In genomic region chr22:28151241-28151640, GRCh38 we compare ENCODE assay signal across 16 cellular contexts.
DNase-seq lines count a peak whose midpoint lies in the region; ATAC-seq and TF ChIP-seq lines count a peak whose summit lies in the region.
"Had no signal": no experiment of that assay in that cellular context is flagged by ENCODE, and none has a peak within 500 bp of the region (broad histone marks: within the 10 kb centered on the region; RNA-seq: fewer than 3 reads in every experiment).

No MANE protein-coding gene starts in this region.

- DNase-seq in Ammon's horn (ENCODE audit: low spot score), result peak; percentile 33
- DNase-seq in HuH-7.5 (ENCODE audit: low spot score), result peak; percentile 15
- DNase-seq in A673 (ENCODE audit: low spot score), result no peak
- no peak for DNase-seq in activated naive CD4-positive, alpha-beta T cell treated with Interleukin-2 at 50 U/mL for 16 hours
- no peak for DNase-seq in heart left ventricle
- DNase-seq: CD8-positive, alpha-beta memory T cell; NCI-H1436; NCI-H2081 treated with DMSO at 0.1 percent for 48 hours; NCI-H345; NCI-H774; SHP77 treated with DMSO at 0.1 percent for 48 hours; SW 1271 had no signal

- no TSS peak for BruUV-seq in A673 (replicated peaks; lab: Mats Ljungman, UMichigan)

- no peaks in the 10 kb centered on the region for H3K9me3 ChIP-seq in liver (ENCODE audit: control insufficient read depth in 4 of 4, low read length in 3 of 4)
- H3K9me3 ChIP-seq in A673 (ENCODE audit: low read depth, low read length, poor library complexity, severe bottlenecking), result no peaks in the 10 kb centered on the region
- no peaks in the 10 kb centered on the region for H3K9me3 ChIP-seq in heart left ventricle

- WGBS in liver, result 58% methylated on average over 4 of the region's 4 CpGs
- 88 to 96% (median 93%) methylated on average over 4 of the region's 4 CpGs for WGBS in heart left ventricle, 4 donors

- no peak overlapping the region for H3K4me3 ChIP-seq in liver (ENCODE audit: low read depth in 1 of 3, low read length in 3 of 3)
- no peak overlapping the region for H3K4me3 ChIP-seq in A673 (ENCODE audit: low read depth, low read length, poor library complexity, severe bottlenecking)
- H3K4me3 ChIP-seq in heart left ventricle, result no peak overlapping the region

- no peak for TF ChIP-seq CTCF in VCaP (conservative IDR thresholded peaks at IDR 0.05)
- TF ChIP-seq CTCF in liver (IDR thresholded peaks at IDR 0.05; ENCODE audit: low read depth, low read length, missing input control), result no peak
- TF ChIP-seq CTCF in A673 (conservative IDR thresholded peaks at IDR 0.05; ENCODE audit: low read depth, low read length), result no peak
- no peak for TF ChIP-seq CTCF in heart left ventricle (IDR thresholded peaks at IDR 0.05)

- peak overlapping the region; percentile 13; the same call in 1 of the 2 replicates for H3K27ac ChIP-seq in VCaP
- H3K27ac ChIP-seq in liver (ENCODE audit: low read depth in 1 of 2, low read length in 2 of 2), result no peak overlapping the region
- H3K27ac ChIP-seq in A673 (ENCODE audit: low read depth, low read length, poor library complexity, severe bottlenecking), result no peak overlapping the region
- no peak overlapping the region for H3K27ac ChIP-seq in heart left ventricle

- peaks cover 0 to 3% (median under 1%) of the 10 kb centered on the region in 4 donors for H3K4me1 ChIP-seq in liver (ENCODE audit: control insufficient read depth in 4 of 4, insufficient read depth in 4 of 4, low read length in 3 of 4)
- peaks cover 10% of the 10 kb centered on the region for H3K4me1 ChIP-seq in A673 (ENCODE audit: insufficient read depth, low read length, poor library complexity, severe bottlenecking)
- H3K4me1 ChIP-seq in heart left ventricle, result peaks cover 0 to 16% (median 6%) of the 10 kb centered on the region in 12 donors

- peak; percentile 39 to 45 for TF ChIP-seq RAD21 in liver (IDR thresholded peaks at IDR 0.05)

- intact Hi-C loops in A673 (cut with micrococcal nuclease; ENCODE audit: unreplicated experiment), result no loop called here
- intact Hi-C loops in heart left ventricle (cut with DNase I), result no loop called here

- H3K27me3 ChIP-seq in liver (ENCODE audit: control insufficient read depth in 4 of 4, insufficient read depth in 4 of 4, low read length in 3 of 4), result no peaks in the 10 kb centered on the region
- no peaks in the 10 kb centered on the region for H3K27me3 ChIP-seq in A673 (replicated peaks; ENCODE audit: insufficient read depth, low read depth, low read length, poor library complexity)
- H3K27me3 ChIP-seq in heart left ventricle, result no peaks in the 10 kb centered on the region

- no peak overlapping the region for H3K9ac ChIP-seq in liver (ENCODE audit: low read depth in 1 of 2, low read length in 2 of 2)

- H3K36me3 ChIP-seq in liver (ENCODE audit: control insufficient read depth in 4 of 4, insufficient read depth in 3 of 4, low read depth in 1 of 4, low read length in 3 of 4), result no peaks in the 10 kb centered on the region
- no peaks in the 10 kb centered on the region for H3K36me3 ChIP-seq in A673 (ENCODE audit: insufficient read depth, low read length, poor library complexity, severe bottlenecking)
- H3K36me3 ChIP-seq in heart left ventricle, result no peaks in the 10 kb centered on the region

- CTCF ChIA-PET in A673 (lab: Charles Lee), result no interaction called here

- ATAC-seq in heart left ventricle, result no peak
- no peak for ATAC-seq in GM19463 (IDR thresholded peaks at IDR 0.05; ENCODE audit: unreplicated experiment)
- ATAC-seq: HCT116 had no signal

- POLR2A ChIA-PET in A673 (lab: Charles Lee; ENCODE audit: low non-redundant PET), result no interaction called here

- no peak for TF ChIP-seq POLR2A in heart left ventricle (IDR thresholded peaks at IDR 0.05)

TF ChIP-seq in liver, 16 proteins besides CTCF, POLR2A, EP300 and RAD21:
- TF ChIP-seq GABPA (IDR thresholded peaks at IDR 0.05 in 1 of 2, conservative IDR thresholded peaks at IDR 0.05 in 1 of 2) (no peak), EGR1 (IDR thresholded peaks at IDR 0.05; ENCODE audit: low read depth in 2 of 2) (no peak), SP1 (IDR thresholded peaks at IDR 0.05) (peak; percentile 46), FOXA1 (IDR thresholded peaks at IDR 0.05) (peak; percentile 67), YY1 (IDR thresholded peaks at IDR 0.05) (peak; percentile 40), NR2F2 (IDR thresholded peaks at IDR 0.05) (no peak), MAX (IDR thresholded peaks at IDR 0.05) (peak; percentile 22), TAF1 (conservative IDR thresholded peaks at IDR 0.05) (no peak), JUND (IDR thresholded peaks at IDR 0.05) (no peak), HNF4G (IDR thresholded peaks at IDR 0.05) (peak; percentile 75), RXRA (IDR thresholded peaks at IDR 0.05) (peak in 1 of 2 donors; percentile 44), HNF4A (conservative IDR thresholded peaks at IDR 0.05) (peak; percentile 91 to 94), FOXA2 (IDR thresholded peaks at IDR 0.05) (peak; percentile 69), ATF3 (IDR thresholded peaks at IDR 0.05) (no peak), REST (IDR thresholded peaks at IDR 0.05) (no peak)
- TF ChIP-seq, protein P1, sequence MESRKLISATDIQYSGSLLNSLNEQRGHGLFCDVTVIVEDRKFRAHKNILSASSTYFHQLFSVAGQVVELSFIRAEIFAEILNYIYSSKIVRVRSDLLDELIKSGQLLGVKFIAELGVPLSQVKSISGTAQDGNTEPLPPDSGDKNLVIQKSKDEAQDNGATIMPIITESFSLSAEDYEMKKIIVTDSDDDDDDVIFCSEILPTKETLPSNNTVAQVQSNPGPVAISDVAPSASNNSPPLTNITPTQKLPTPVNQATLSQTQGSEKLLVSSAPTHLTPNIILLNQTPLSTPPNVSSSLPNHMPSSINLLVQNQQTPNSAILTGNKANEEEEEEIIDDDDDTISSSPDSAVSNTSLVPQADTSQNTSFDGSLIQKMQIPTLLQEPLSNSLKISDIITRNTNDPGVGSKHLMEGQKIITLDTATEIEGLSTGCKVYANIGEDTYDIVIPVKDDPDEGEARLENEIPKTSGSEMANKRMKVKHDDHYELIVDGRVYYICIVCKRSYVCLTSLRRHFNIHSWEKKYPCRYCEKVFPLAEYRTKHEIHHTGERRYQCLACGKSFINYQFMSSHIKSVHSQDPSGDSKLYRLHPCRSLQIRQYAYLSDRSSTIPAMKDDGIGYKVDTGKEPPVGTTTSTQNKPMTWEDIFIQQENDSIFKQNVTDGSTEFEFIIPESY (IDR thresholded peaks at IDR 0.05), result peak; percentile 47

Comparison
In these comparisons a context has a peak if more than half of its experiments do, and no peak if none do; other contexts are left out.
1. DNase-seq: peak in Ammon's horn (single experiment) and HuH-7.5 (single experiment); none in A673 (single experiment), activated naive CD4-positive, alpha-beta T cell treated with Interleukin-2 at 50 U/mL for 16 hours (single experiment) and heart left ventricle (0 of 5).